In genomic region chr12:123490089-123490488, GRCh38 we compare ENCODE assay signal across 28 cellular contexts.
"Had no signal": no experiment of that assay in that cellular context is flagged by ENCODE, and none has a peak within 500 bp of the region (broad histone marks: within the 10 kb centered on the region; RNA-seq: fewer than 3 reads in every experiment).

No MANE protein-coding gene starts in this region.

- H3K36me3 Mint-ChIP-seq: natural killer cell; stimulated activated naive B cell treated with anti-CD40 and anti-IgM and Interleukin-4, amounts not matched to agents 10 μg/mL and 1 μg/mL and 100 μg/mL, for 72 hours had no signal

- H3K36me3 ChIP-seq: brain microvascular endothelial cell, pancreas had no signal

- ATAC-seq: activated CD4-positive, alpha-beta T cell treated with anti-CD3 and anti-CD28 coated beads for 36 hours; activated T-helper 17 cell treated with anti-CD3 and anti-CD28 coated beads, Interleukin-2, amount 50 U/mL, for 72 hours; effector memory CD8-positive, alpha-beta T cell; esophagus mucosa; heart left ventricle; left lobe of liver; natural killer cell; pancreas; stimulated activated naive B cell treated with anti-CD40 and anti-IgM and Interleukin-4, amounts not matched to agents 10 μg/mL and 1 μg/mL and 100 μg/mL, for 72 hours had no signal

- H3K27me3 ChIP-seq: brain microvascular endothelial cell, heart left ventricle, pancreas, right atrium auricular region, suprapubic skin, tibial artery had no signal

- H3K4me3 Mint-ChIP-seq: activated B cell treated with CpG ODN at 0.5 μM for 24 hours; activated CD4-positive, alpha-beta T cell treated with anti-CD3 and anti-CD28 coated beads for 36 hours; activated T-cell treated with anti-CD3 and anti-CD28 coated beads, Interleukin-2, amount 50 U/mL, for 24 hours; activated T-helper 17 cell treated with anti-CD3 and anti-CD28 coated beads, Interleukin-2, amount 50 U/mL, for 72 hours; effector memory CD8-positive, alpha-beta T cell; natural killer cell; stimulated activated naive B cell treated with anti-CD40 and anti-IgM and Interleukin-4, amounts not matched to agents 10 μg/mL and 1 μg/mL and 100 μg/mL, for 72 hours; T-helper 2 cell treated with Interferon-gamma antibody and Interleukin-4, amounts not matched to agents 5 μg/mL and 100 μg/mL, for 36 hours had no signal

- H3K27me3 Mint-ChIP-seq: activated B cell treated with CpG ODN at 0.5 μM for 24 hours; activated CD4-positive, alpha-beta T cell treated with anti-CD3 and anti-CD28 coated beads for 36 hours; activated T-cell treated with anti-CD3 and anti-CD28 coated beads, Interleukin-2, amount 50 U/mL, for 24 hours; activated T-helper 17 cell treated with anti-CD3 and anti-CD28 coated beads, Interleukin-2, amount 50 U/mL, for 72 hours; effector memory CD8-positive, alpha-beta T cell had no signal

- H3K4me1 ChIP-seq: pancreas, suprapubic skin, tibial artery had no signal

- H3K4me1 Mint-ChIP-seq: activated B cell treated with CpG ODN at 0.5 μM for 24 hours; activated CD4-positive, alpha-beta T cell treated with anti-CD3 and anti-CD28 coated beads for 36 hours; activated T-helper 17 cell treated with anti-CD3 and anti-CD28 coated beads, Interleukin-2, amount 50 U/mL, for 72 hours; natural killer cell; stimulated activated naive B cell treated with anti-CD40 and anti-IgM and Interleukin-4, amounts not matched to agents 10 μg/mL and 1 μg/mL and 100 μg/mL, for 72 hours had no signal

- H3K4me2 ChIP-seq: smooth muscle cell had no signal

- H3K9me3 ChIP-seq: heart left ventricle, pancreas, right atrium auricular region, suprapubic skin, tibial artery had no signal

- H3K27ac ChIP-seq: brain microvascular endothelial cell, pancreas, suprapubic skin, tibial artery had no signal

- DNase-seq: activated B cell treated with CpG ODN at 0.5 μM for 24 hours; activated CD4-positive, alpha-beta T cell treated with anti-CD3 and anti-CD28 coated beads for 36 hours; activated CD8-positive, alpha-beta memory T cell treated with anti-CD3 and anti-CD28 coated beads, Interleukin-2, amount 50 U/mL, for 48 hours; activated gamma-delta T cell treated with Interleukin-2 at 50 U/mL for 16 hours; activated naive CD4-positive, alpha-beta T cell treated with anti-CD3 and anti-CD28 coated beads, Interleukin-2, amount 50 U/mL, for 16 hours; activated T-cell treated with anti-CD3 and anti-CD28 coated beads, Interleukin-2, amount 50 U/mL, for 24 hours; amniotic stem cell; brain microvascular endothelial cell; caudate nucleus; cortex of kidney; effector memory CD8-positive, alpha-beta T cell; foreskin fibroblast; heart left ventricle; kidney glomerular epithelial cell; mammary epithelial cell; natural killer cell; pancreas; stimulated activated CD4-positive, alpha-beta T cell treated with anti-CD3 and anti-CD28 coated beads, Interleukin-2, amount 100 ng/mL, for 24 hours; stimulated activated naive B cell treated with anti-CD40 and anti-IgM and Interleukin-4, amounts not matched to agents 10 μg/mL and 1 μg/mL and 100 μg/mL, for 72 hours; T-helper 1 cell; tibial artery had no signal

- H3K4me3 ChIP-seq: heart left ventricle, pancreas, right atrium auricular region, smooth muscle cell, suprapubic skin, tibial artery had no signal

- H3K9me3 Mint-ChIP-seq: activated B cell treated with CpG ODN at 0.5 μM for 24 hours; activated T-cell treated with anti-CD3 and anti-CD28 coated beads, Interleukin-2, amount 50 U/mL, for 24 hours; activated T-helper 17 cell treated with anti-CD3 and anti-CD28 coated beads, Interleukin-2, amount 50 U/mL, for 72 hours; effector memory CD8-positive, alpha-beta T cell; natural killer cell; stimulated activated naive B cell treated with anti-CD40 and anti-IgM and Interleukin-4, amounts not matched to agents 10 μg/mL and 1 μg/mL and 100 μg/mL, for 72 hours; T-helper 2 cell treated with Interferon-gamma antibody and Interleukin-4, amounts not matched to agents 5 μg/mL and 100 μg/mL, for 36 hours had no signal

- H3K27ac Mint-ChIP-seq: activated B cell treated with CpG ODN at 0.5 μM for 24 hours; activated CD4-positive, alpha-beta T cell treated with anti-CD3 and anti-CD28 coated beads for 36 hours; activated T-cell treated with anti-CD3 and anti-CD28 coated beads, Interleukin-2, amount 50 U/mL, for 24 hours; activated T-helper 17 cell treated with anti-CD3 and anti-CD28 coated beads, Interleukin-2, amount 50 U/mL, for 72 hours; effector memory CD8-positive, alpha-beta T cell; natural killer cell; stimulated activated naive B cell treated with anti-CD40 and anti-IgM and Interleukin-4, amounts not matched to agents 10 μg/mL and 1 μg/mL and 100 μg/mL, for 72 hours; T-helper 2 cell treated with Interferon-gamma antibody and Interleukin-4, amounts not matched to agents 5 μg/mL and 100 μg/mL, for 36 hours had no signal
